In the genomic region with DNA sequence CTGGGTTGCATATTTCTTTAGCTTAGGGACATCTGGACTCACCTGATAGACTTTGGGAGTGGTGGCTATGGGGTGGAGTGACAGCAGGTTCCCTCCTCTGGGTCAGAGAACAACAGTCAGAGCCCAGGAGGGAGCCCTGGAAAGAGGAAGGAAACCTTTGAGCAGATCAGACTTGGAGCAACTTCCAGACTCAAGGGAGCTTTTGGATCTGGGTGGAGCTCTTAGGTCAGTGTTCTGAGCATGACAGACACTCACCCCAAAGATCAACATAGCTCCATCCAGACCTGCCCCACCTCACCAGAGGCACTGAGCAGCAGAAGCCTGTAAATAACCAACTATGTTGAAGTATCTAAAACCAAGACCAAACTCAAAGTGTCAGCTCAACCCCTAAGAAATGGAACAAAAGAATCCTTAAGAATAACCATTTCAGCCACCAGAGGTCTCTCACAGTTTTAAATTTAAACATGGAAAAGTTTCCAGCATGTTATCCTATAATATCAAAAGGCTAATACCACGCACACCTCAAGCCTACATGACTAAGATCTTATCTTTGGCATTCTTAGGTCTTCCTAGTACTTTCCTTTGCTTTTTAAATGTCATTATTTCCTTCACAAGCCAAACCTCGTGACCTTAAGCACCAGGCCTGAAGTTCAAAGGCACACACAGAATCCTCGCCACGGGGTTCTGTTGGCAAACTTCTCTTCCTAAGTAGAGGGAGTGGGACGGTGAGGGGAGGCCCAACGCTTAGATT, we compare ENCODE assay signal across 8 cellular contexts. TPM values are rescaled to one million over a fixed set of nuclear protein-coding genes. Genes with fewer than 3 reads are reported as not detected.
DNase-seq lines count a peak whose midpoint lies in the region; ATAC-seq, FAIRE-seq and TF ChIP-seq lines count a peak whose summit lies in the region.

No MANE protein-coding gene starts in this region.

- H3K27ac ChIP-seq in GM23338 (ENCODE audit: low read depth) (peak overlapping the region; percentile 65), VCaP (peak overlapping the region; percentile 57), small intestine (ENCODE audit: low read depth in 1 of 2, low read length in 1 of 2) (peak overlapping the region in 1 of 2 donors; percentile 26)

- peaks cover 15% of the 10 kb centered on the region; the same call in 1 of the 2 replicates for H4K20me1 ChIP-seq in GM23338 (replicated peaks; ENCODE audit: insufficient read depth)

- ATAC-seq in GM23338 (no peak; the same call in 2 of the 3 replicates), left cardiac atrium (peak; percentile 18 to 54), GM19452 (IDR thresholded peaks at IDR 0.05; ENCODE audit: unreplicated experiment) (no peak), HG02884 (IDR thresholded peaks at IDR 0.05; ENCODE audit: unreplicated experiment) (no peak)

- no peaks in the 10 kb centered on the region for H3K9me3 Mint-ChIP-seq in GM23338

- H3K27ac Mint-ChIP-seq in GM23338 = peak overlapping the region; percentile 81

- no peak overlapping the region for H3K4me2 ChIP-seq in GM23338

- H3K4me1 Mint-ChIP-seq in GM23338 = peaks cover 11% of the 10 kb centered on the region

- intact Hi-C loops in left cardiac atrium (cut with DNase I) = no loop called here

- peaks cover 5% of the 10 kb centered on the region; the same call in 1 of the 2 replicates for H3K4me1 ChIP-seq in GM23338 (ENCODE audit: insufficient read depth)
- peaks cover 3 to 10% of the 10 kb centered on the region in 2 donors for H3K4me1 ChIP-seq in small intestine (ENCODE audit: control insufficient read depth in 2 of 2, insufficient read depth in 1 of 2, low read depth in 1 of 2, low read length in 1 of 2)

- no peaks in the 10 kb centered on the region for H3K9me2 ChIP-seq in GM23338 (ENCODE audit: insufficient read depth)

- H3K79me2 ChIP-seq in GM23338 (replicated peaks; ENCODE audit: insufficient read depth) = peaks cover 48% of the 10 kb centered on the region

- H3F3A ChIP-seq in GM23338 (replicated peaks; ENCODE audit: low read depth) = 0 out of 2 replicates have a peak, but pooled peaks cover 11% of the 10 kb centered on the region

- peak in 1 of 2 experiments; percentile 37; a peak in 3 of 4 replicates for TF ChIP-seq CTCF in GM23338 (conservative IDR thresholded peaks at IDR 0.05; ENCODE audit: low read depth in 2 of 2)
- TF ChIP-seq CTCF in VCaP (conservative IDR thresholded peaks at IDR 0.05) = peak; percentile 64

- H3K27me3 ChIP-seq in GM23338 (ENCODE audit: insufficient read depth) (no peaks in the 10 kb centered on the region), small intestine (ENCODE audit: control insufficient read depth in 2 of 2, insufficient read depth in 2 of 2, low read length in 2 of 2) (no peaks in the 10 kb centered on the region)

- DNase-seq in GM23338 (ENCODE audit: low spot score) (no peak), left cardiac atrium (no peak), small intestine (peak; percentile 70), iPS-NIHi7 (ENCODE audit: extremely low spot score) (no peak)
- DNase-seq in activated naive CD4-positive, alpha-beta T cell (lab: John Stamatoyannopoulos, UW) = no peak

- peaks cover 38% of the 10 kb centered on the region for H3K36me3 Mint-ChIP-seq in GM23338 (ENCODE audit: low read depth)

- H3K4me3 ChIP-seq in GM23338 = no peak overlapping the region
- no peak overlapping the region for H3K4me3 ChIP-seq in small intestine (ENCODE audit: low read depth in 1 of 2, low read length in 2 of 2)

- H3K9me3 ChIP-seq in small intestine (ENCODE audit: control insufficient read depth, low read depth) = no peaks in the 10 kb centered on the region

- H2AFZ ChIP-seq in GM23338 = no peak overlapping the region

- H3K36me3 ChIP-seq in GM23338 (ENCODE audit: insufficient read depth) (peaks cover 19% of the 10 kb centered on the region), small intestine (ENCODE audit: control insufficient read depth in 2 of 2, insufficient read depth in 2 of 2, low read length in 2 of 2) (no peaks in the 10 kb centered on the region)

- H3K27me3 Mint-ChIP-seq in GM23338 (ENCODE audit: insufficient read depth, low read depth, poor library complexity) = peaks cover 3% of the 10 kb centered on the region

- FAIRE-seq in small intestine (lab: Jason Lieb, UNC) = no peak

- WGBS in small intestine, 3 donors = 46 to 55% (median 52%) methylated on average over 6 of the region's 6 CpGs

- H3K4me3 Mint-ChIP-seq in GM23338 = no peak overlapping the region

TF ChIP-seq in GM23338, 12 proteins besides CTCF, POLR2A, EP300 and RAD21 (continues in another document):
- no peak for TF ChIP-seq REST (IDR thresholded peaks at IDR 0.05; ENCODE audit: unreplicated experiment)
- TF ChIP-seq EZH2 (IDR thresholded peaks at IDR 0.05; ENCODE audit: low read depth, unreplicated experiment) = no peak

RNA-seq across cellular contexts. Expression of gene UMPS, which starts 56.4 kb away (rescaled TPM):
- total RNA-seq in GM23338 (2014; rRNA removed; shearing (Covaris generic)) = 48.8 and 50.9 TPM in 2 replicates
- polyA plus RNA-seq in GM23338 (2016; fragmentation: Nextera tagmentation; extraction: Ambion mirVana) (40.2 and 44.1 TPM in 2 replicates), small intestine (10 to 100 TPM; 12.1 to 23.4 (median 15.7) TPM)
- total RNA-seq in left cardiac atrium = 10 to 100 TPM; 14.8 to 18.8 TPM

Comparison
In these comparisons a context has a peak if more than half of its experiments do, and no peak if none do; other contexts are left out.
1. ATAC-seq: peak in left cardiac atrium (2 of 2); none in GM23338 (single experiment), GM19452 (single experiment) and HG02884 (single experiment).